In genomic region chr22:44931077-44931540, GRCh38 we compare ENCODE assay signal across 1 cellular context.
TF ChIP-seq lines count a peak whose summit lies in the region.

No MANE protein-coding gene starts in this region.

TF ChIP-seq in SK-N-SH, 30 proteins besides CTCF, POLR2A, EP300 and RAD21 (continued from another document):
- TF ChIP-seq RCOR1 (IDR thresholded peaks at IDR 0.05; ENCODE audit: low read length) (peak; percentile 55; the same call in 1 of the 2 replicates), FOXM1 (IDR thresholded peaks at IDR 0.05; ENCODE audit: low read depth) (no peak), YY1 (IDR thresholded peaks at IDR 0.05; ENCODE audit: low read depth) (no peak)
